In genomic region chr19:993361-993830, GRCh38 we compare ENCODE assay signal across 1 cellular context.
TF ChIP-seq lines count a peak whose summit lies in the region.

No MANE protein-coding gene starts in this region.

TF ChIP-seq in IMR-90, 13 proteins besides CTCF, POLR2A, EP300 and RAD21 (continued from another document):
- TF ChIP-seq ELK1 (IDR thresholded peaks at IDR 0.05; ENCODE audit: borderline replicate concordance, low read depth, low read length): no peak
- TF ChIP-seq MAFK (IDR thresholded peaks at IDR 0.05; ENCODE audit: low read depth, low read length): no peak
- TF ChIP-seq BHLHE40 (IDR thresholded peaks at IDR 0.05; ENCODE audit: low read depth, low read length): no peak
- TF ChIP-seq FOS (IDR thresholded peaks at IDR 0.05; ENCODE audit: low read depth, low read length): no peak
- TF ChIP-seq CEBPB (IDR thresholded peaks at IDR 0.05; ENCODE audit: low read depth, low read length): no peak
